Comparison of ENCODE assay signal across 8 cellular contexts in the genomic region with DNA sequence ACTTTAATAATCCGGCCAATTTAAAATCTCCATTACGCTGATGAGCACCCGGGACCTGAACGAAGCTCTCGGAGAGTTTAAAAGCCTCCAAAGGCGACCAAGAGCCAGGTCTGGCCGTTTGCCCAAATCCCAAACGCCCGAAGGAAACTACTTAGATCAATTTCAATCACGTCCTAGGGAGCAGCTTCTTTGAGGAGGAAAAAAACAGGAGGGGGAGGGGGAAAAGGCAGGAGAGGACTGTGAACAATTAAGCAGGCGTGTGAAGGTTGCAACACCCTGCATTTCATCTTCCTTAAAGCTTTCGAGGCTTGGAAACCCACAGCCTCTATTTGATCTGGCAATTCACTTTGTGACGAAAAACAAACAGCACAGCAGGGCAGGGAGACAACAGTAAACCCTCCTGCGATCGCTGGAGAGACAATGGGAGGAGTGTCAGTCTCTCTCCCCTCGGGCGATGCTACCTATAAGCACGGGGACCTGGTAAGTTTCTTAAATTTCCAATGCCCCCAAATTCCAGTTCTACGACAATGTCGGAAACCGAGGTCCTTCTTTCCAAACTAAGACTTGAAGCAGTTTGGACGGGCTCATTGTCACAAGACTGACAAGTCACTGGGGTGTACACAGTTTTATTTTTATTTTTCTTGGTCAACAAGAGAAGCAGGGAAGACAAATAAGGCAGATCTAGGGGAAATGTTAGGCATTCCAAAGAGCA. TPM values are rescaled to one million over a fixed set of nuclear protein-coding genes. Genes with fewer than 3 reads are reported as not detected.
A peak's percentile ranks its signal among the peaks of the same experiment; 100 is the strongest.
DNase-seq lines count a peak whose midpoint lies in the region; ATAC-seq and TF ChIP-seq lines count a peak whose summit lies in the region.

No MANE protein-coding gene starts in this region.

- H3K79me1 ChIP-seq in IMR-90 (ENCODE audit: low read depth in 1 of 2, low read length in 2 of 2): peaks cover 3 to 30% of the 10 kb centered on the region in 2 experiments; a peak in 3 of 4 replicates

- H3K4ac ChIP-seq in IMR-90 (ENCODE audit: low read depth, low read length): peak overlapping the region; percentile 99

- WGBS in IMR-90 (ENCODE audit: extremely low coverage in 2 of 2, insufficient read length in 1 of 2), 2 experiments: 0% methylated on average over 1 of the region's 22 CpGs; no CpG with 5 or more reads in 1 of the 2 experiments
- WGBS in body of pancreas, 2 donors: 0 to 1% methylated on average over 22 of the region's 22 CpGs
- 0% methylated on average over 22 of the region's 22 CpGs for WGBS in sigmoid colon, 2 donors

- H3K9me3 ChIP-seq in IMR-90 (ENCODE audit: control insufficient read depth, insufficient read depth, low read length): no peaks in the 10 kb centered on the region
- no peaks in the 10 kb centered on the region; the same call in 1 of the 2 replicates for H3K9me3 ChIP-seq in Panc1 (ENCODE audit: control insufficient read depth, insufficient read depth, low read depth, low read length)
- H3K9me3 ChIP-seq in body of pancreas: no peaks in the 10 kb centered on the region
- H3K9me3 ChIP-seq in iPS-15b (ENCODE audit: control insufficient read depth, insufficient read depth, low read length): no peaks in the 10 kb centered on the region
- H3K9me3 ChIP-seq in sigmoid colon: no peaks in the 10 kb centered on the region

- peak overlapping the region; percentile 99 for H3K56ac ChIP-seq in IMR-90 (ENCODE audit: extremely low read depth, insufficient read depth, low read length)

- DNase-seq in CD1c-positive myeloid dendritic cell (ENCODE audit: extremely low spot score): peak; percentile 83
- peak; percentile 61 for DNase-seq in IMR-90
- no peak for DNase-seq in Panc1 (ENCODE audit: low read depth, low spot score)
- DNase-seq in body of pancreas: peak; percentile 74 to 80 (median 76)
- peak; percentile 89 for DNase-seq in sigmoid colon

- H3K23ac ChIP-seq in IMR-90 (ENCODE audit: low read depth, low read length): peak overlapping the region; percentile 100

- H3K9ac ChIP-seq in IMR-90 (ENCODE audit: low read depth, low read length) (peak overlapping the region; percentile 100), iPS-15b (ENCODE audit: low read depth, low read length) (peak overlapping the region; percentile 94)

- peak overlapping the region; percentile 97 for H4K91ac ChIP-seq in IMR-90 (ENCODE audit: insufficient read depth, low read depth, low read length)

- peaks cover 12% of the 10 kb centered on the region for H3K9me1 ChIP-seq in IMR-90 (ENCODE audit: insufficient read depth, low read length)

- H2BK15ac ChIP-seq in IMR-90 (ENCODE audit: low read depth, low read length): peak overlapping the region; percentile 88

- peak overlapping the region; percentile 52 for H2AFZ ChIP-seq in IMR-90 (replicated peaks; ENCODE audit: low read length, poor library complexity)

- peak overlapping the region; percentile 100 for H3K14ac ChIP-seq in IMR-90 (replicated peaks; ENCODE audit: low read depth, low read length)

- H3K27me3 ChIP-seq in IMR-90 (ENCODE audit: control insufficient read depth, insufficient read depth, low read length) (no peaks in the 10 kb centered on the region), Panc1 (ENCODE audit: control insufficient read depth, insufficient read depth, low read length) (no peaks in the 10 kb centered on the region), body of pancreas (no peaks in the 10 kb centered on the region), iPS-15b (ENCODE audit: control insufficient read depth, insufficient read depth, low read length) (no peaks in the 10 kb centered on the region), sigmoid colon (no peaks in the 10 kb centered on the region)

- H3K27ac ChIP-seq in IMR-90 (ENCODE audit: insufficient read depth, low read length): peak overlapping the region; percentile 93
- peak overlapping the region; percentile 100 for H3K27ac ChIP-seq in Panc1 (ENCODE audit: low read length)
- H3K27ac ChIP-seq in body of pancreas: peak overlapping the region; percentile 98 to 100 (median 100)
- peak overlapping the region; percentile 98 to 100 (median 100) for H3K27ac ChIP-seq in sigmoid colon

- H4K8ac ChIP-seq in IMR-90 (ENCODE audit: low read depth in 2 of 2, low read length in 2 of 2): peak overlapping the region; percentile 88 to 94

- in situ Hi-C loops in IMR-90 (cut with MboI; ENCODE audit: low sequenced_read_pairs) (loop anchor here (5.0 to 10.0 kb wide), 3 partner anchors 458 to 991 kb away; no protein-coding TSS in a partner anchor), Panc1 (cut with HindIII; ENCODE audit: low pct_unique_long_range_greater_than_20kb, low sequenced_read_pairs) (no loop called here)

- peak overlapping the region; percentile 83 for H4K5ac ChIP-seq in IMR-90 (ENCODE audit: low read depth, low read length)

- H3K4me3 ChIP-seq in IMR-90 (ENCODE audit: insufficient read depth, low read depth, low read length) (peak overlapping the region; percentile 91), Panc1 (ENCODE audit: low read depth in 2 of 2, low read length in 2 of 2) (peak overlapping the region; percentile 96 to 98), body of pancreas (peak overlapping the region; percentile 47 to 88), iPS-15b (ENCODE audit: low read depth, low read length) (peak overlapping the region; percentile 92), sigmoid colon (peak overlapping the region; percentile 73 to 97 (median 90))

- intact Hi-C loops in IMR-90 (cut with micrococcal nuclease) (loop anchor here (1.0 to 10.0 kb wide), 10 partner anchors 67 to 983 kb away; no protein-coding TSS in a partner anchor), Panc1 (cut with micrococcal nuclease; ENCODE audit: unreplicated experiment) (loop anchor here (5.0 to 10.0 kb wide), 2 partner anchors 571 to 587 kb away; no protein-coding TSS in a partner anchor), body of pancreas (cut with DNase I) (no loop called here), sigmoid colon (cut with DNase I) (loop anchor here (1.0 to 5.0 kb wide), 11 partner anchors 45 to 985 kb away; no protein-coding TSS in a partner anchor)

- peak in 2 of 4 donors; percentile 12 to 34 for TF ChIP-seq EP300 in sigmoid colon (IDR thresholded peaks at IDR 0.05)

- H2BK120ac ChIP-seq in IMR-90 (ENCODE audit: low read depth, low read length): peak overlapping the region; percentile 89

- dilution Hi-C loops in IMR-90 (cut with HindIII; ENCODE audit: low sequenced_read_pairs, unreplicated experiment): no loop called here

- peaks cover 51% of the 10 kb centered on the region for H4K20me1 ChIP-seq in IMR-90 (ENCODE audit: insufficient read depth, low read length)

- TF ChIP-seq CTCF in IMR-90 (conservative IDR thresholded peaks at IDR 0.05; ENCODE audit: low read depth, low read length) (no peak), Panc1 (IDR thresholded peaks at IDR 0.05) (no peak), body of pancreas (IDR thresholded peaks at IDR 0.05) (no peak), sigmoid colon (IDR thresholded peaks at IDR 0.05) (no peak)

- H2BK5ac ChIP-seq in IMR-90 (ENCODE audit: low read depth, low read length, poor library complexity, severe bottlenecking): peak overlapping the region; percentile 96

- H2AK9ac ChIP-seq in IMR-90 (replicated peaks; ENCODE audit: low read depth, low read length, poor library complexity): peak overlapping the region; percentile 91

- H3K36me3 ChIP-seq in IMR-90 (ENCODE audit: control insufficient read depth, insufficient read depth, low read length): peaks cover 38% of the 10 kb centered on the region
- H3K36me3 ChIP-seq in Panc1 (ENCODE audit: control insufficient read depth, insufficient read depth, low read length): peaks cover 24% of the 10 kb centered on the region
- peaks cover 16 to 19% of the 10 kb centered on the region in 2 donors for H3K36me3 ChIP-seq in body of pancreas (replicated peaks in 1 of 2; ENCODE audit: insufficient read depth in 1 of 2, low read depth in 2 of 2)
- peaks cover 36% of the 10 kb centered on the region for H3K36me3 ChIP-seq in iPS-15b (ENCODE audit: control insufficient read depth, insufficient read depth, low read length)
- peaks cover 18 to 32% (median 28%) of the 10 kb centered on the region in 4 donors for H3K36me3 ChIP-seq in sigmoid colon

- ATAC-seq in IMR-90 (ENCODE audit: low read depth) (no peak), Panc1 (no peak), body of pancreas (peak; percentile 4), GM18870 (IDR thresholded peaks at IDR 0.05; ENCODE audit: unreplicated experiment) (no peak), HG02759 (IDR thresholded peaks at IDR 0.05; ENCODE audit: unreplicated experiment) (no peak)

- TF ChIP-seq RAD21 in IMR-90 (IDR thresholded peaks at IDR 0.05; ENCODE audit: low read length): no peak

- POLR2A ChIA-PET in IMR-90 (lab: Charles Lee; ENCODE audit: unreplicated experiment): interaction anchor here (0.6 to 1.6 kb wide), 9 partner anchors 44 to 702 kb away, joined by 3 to 7 read pairs (median 4); no protein-coding TSS in a partner anchor
- POLR2A ChIA-PET in Panc1 (lab: Charles Lee): interaction anchor here (0.5 to 1.6 kb wide), 8 partner anchors 11 to 403 kb away, joined by 4 to 11 read pairs (median 6); no protein-coding TSS in a partner anchor

- CTCF ChIA-PET in IMR-90 (lab: Yijun Ruan, JAX): interaction anchor here (0.7 to 1.0 kb wide), 3 partner anchors 119 to 586 kb away, joined by 3 read pairs; no protein-coding TSS in a partner anchor
- CTCF ChIA-PET in Panc1 (lab: Charles Lee): no interaction called here

- no TSS peak for BruUV-seq in IMR-90 (replicated peaks; lab: Mats Ljungman, UMichigan)
- no TSS peak for BruUV-seq in Panc1 (replicated peaks; lab: Mats Ljungman, UMichigan)

- H3K18ac ChIP-seq in IMR-90 (ENCODE audit: low read depth, low read length): peak overlapping the region; percentile 98

- H3K4me1 ChIP-seq in IMR-90 (ENCODE audit: control insufficient read depth, insufficient read depth, low read length): peaks cover 26% of the 10 kb centered on the region
- H3K4me1 ChIP-seq in Panc1 (ENCODE audit: control insufficient read depth, insufficient read depth, low read length): peaks cover 13% of the 10 kb centered on the region
- H3K4me1 ChIP-seq in body of pancreas: peaks cover 48% of the 10 kb centered on the region
- H3K4me1 ChIP-seq in iPS-15b (ENCODE audit: control insufficient read depth, insufficient read depth, low read length): peaks cover 9% of the 10 kb centered on the region
- peaks cover 0 to 35% (median 32%) of the 10 kb centered on the region in 4 donors for H3K4me1 ChIP-seq in sigmoid colon

- TF ChIP-seq POLR2A in IMR-90 (IDR thresholded peaks at IDR 0.05; ENCODE audit: low read depth, low read length) (no peak; the same call in 1 of the 2 replicates), body of pancreas (IDR thresholded peaks at IDR 0.05) (peak; percentile 66 to 77 (median 72)), sigmoid colon (IDR thresholded peaks at IDR 0.05) (peak in 1 of 2 donors; percentile 49)

- peak overlapping the region; percentile 81 for H2BK20ac ChIP-seq in IMR-90 (ENCODE audit: low read depth, low read length)

- H2AK5ac ChIP-seq in IMR-90 (ENCODE audit: low read depth, low read length): peak overlapping the region; percentile 97

- peak overlapping the region; percentile 94 for H3K4me2 ChIP-seq in IMR-90 (ENCODE audit: low read depth, low read length)

RNA-seq across cellular contexts. Expression of a gene that starts 1.1 kb away (rescaled TPM):
- total RNA-seq in IMR-90 (2012; rRNA removed) (69.0 and 98.6 TPM in 2 replicates), Panc1 (2021; ENCODE audit: unreplicated experiment) (177 TPM), body of pancreas (100 to 1,000 TPM in 1 of 2 donors, 10 to 100 TPM in 1; 92.1 to 294 TPM), sigmoid colon (100 to 1,000 TPM in 2 of 4 donors, 10 to 100 TPM in 2; 50.3 to 116 (median 85.8) TPM)
- polyA plus RNA-seq in IMR-90 (2012; rRNA removed) (123 and 175 TPM in 2 replicates), sigmoid colon (100 to 1,000 TPM in 1 of 3 donors, 10 to 100 TPM in 2; 73.3 to 137 (median 91.6) TPM)
- 70.4 and 114 TPM in 2 replicates for polyA plus RNA-seq in IMR-90 (2012; cell fraction: cytosol; rRNA removed)
- polyA plus RNA-seq in IMR-90 (2012; cell fraction: nucleus; rRNA removed; ENCODE audit: low replicate concordance): 720 and 827 TPM in 2 replicates
- 108 TPM for polyA plus RNA-seq in Panc1 (2012; ENCODE audit: insufficient read length)
